ENCODE assay signal across 17 cellular contexts in the genomic region with DNA sequence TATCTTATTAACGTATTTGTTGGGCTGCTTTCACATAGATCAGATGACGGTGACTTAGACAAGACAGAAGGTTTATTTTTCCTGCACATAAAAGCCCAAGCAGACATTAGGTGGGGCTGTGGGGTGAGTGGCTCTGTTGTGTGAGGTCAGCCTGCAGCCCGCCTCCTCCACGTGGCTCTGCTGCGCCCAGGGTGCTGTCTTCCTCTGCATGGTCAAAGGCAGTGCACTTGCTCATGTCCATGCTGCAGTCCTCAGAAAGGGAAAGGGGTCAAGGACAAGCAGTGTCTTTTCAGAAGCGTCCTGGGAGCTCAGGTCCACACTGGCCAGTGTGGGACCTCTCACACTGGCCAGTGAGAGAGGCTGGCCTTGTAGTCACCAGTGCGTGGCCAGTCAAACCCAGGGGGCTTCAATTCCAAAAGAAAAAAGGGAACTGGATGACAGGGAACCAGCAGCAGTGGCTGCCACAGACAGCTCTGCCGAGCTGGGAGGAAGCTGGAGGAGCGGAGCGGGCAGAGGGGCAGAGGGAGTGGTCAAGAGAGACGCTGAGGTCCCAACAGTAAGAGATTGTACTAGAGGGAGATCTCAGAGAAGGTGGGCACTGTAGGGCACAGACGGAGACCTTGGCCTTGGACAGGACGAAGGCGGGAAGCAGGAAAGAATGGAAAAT. TPM values are rescaled to one million over a fixed set of nuclear protein-coding genes. Genes with fewer than 3 reads are reported as not detected.
DNase-seq lines count a peak whose midpoint lies in the region; TF ChIP-seq lines count a peak whose summit lies in the region.
"Had no signal": no experiment of that assay in that cellular context is flagged by ENCODE, and none has a peak within 500 bp of the region (broad histone marks: within the 10 kb centered on the region; RNA-seq: fewer than 3 reads in every experiment).

No MANE protein-coding gene starts in this region.

- H3K4me3 ChIP-seq in left ventricle myocardium inferior (no peak overlapping the region), ovary (no peak overlapping the region), brain microvascular endothelial cell (ENCODE audit: low read depth, low read length) (no peak overlapping the region)
- H3K4me3 ChIP-seq: colonic mucosa, esophagus muscularis mucosa, lung, thoracic aorta had no signal

- in situ Hi-C loops in SK-MEL-5 (cut with HindIII; ENCODE audit: low pct_unique_long_range_greater_than_20kb, low sequenced_read_pairs) (no loop called here), brain microvascular endothelial cell (cut with HindIII; ENCODE audit: low pct_ligation_motif_present, low sequenced_read_pairs) (no loop called here), G401 (cut with HindIII; ENCODE audit: low sequenced_read_pairs) (no loop called here)

- no peaks in the 10 kb centered on the region for H3K36me3 ChIP-seq in ES-I3 (ENCODE audit: insufficient read depth, low read length)
- no peaks in the 10 kb centered on the region for H3K36me3 ChIP-seq in left ventricle myocardium inferior
- no peaks in the 10 kb centered on the region for H3K36me3 ChIP-seq in ovary
- no peaks in the 10 kb centered on the region for H3K36me3 ChIP-seq in brain microvascular endothelial cell (replicated peaks)
- H3K36me3 ChIP-seq: colonic mucosa, esophagus muscularis mucosa, neutrophil, thoracic aorta had no signal

- peaks cover 33% of the 10 kb centered on the region for H3K27me3 ChIP-seq in left ventricle myocardium inferior (ENCODE audit: low read depth)
- no peaks in the 10 kb centered on the region for H3K27me3 ChIP-seq in ovary
- H3K27me3 ChIP-seq in brain microvascular endothelial cell (replicated peaks), result no peaks in the 10 kb centered on the region
- H3K27me3 ChIP-seq: colonic mucosa, esophagus muscularis mucosa had no signal

- no peak for TF ChIP-seq CTCF in left ventricle myocardium inferior (IDR thresholded peaks at IDR 0.05; ENCODE audit: borderline replicate concordance)
- no peak for TF ChIP-seq CTCF in ovary (IDR thresholded peaks at IDR 0.05)
- no peak for TF ChIP-seq CTCF in brain microvascular endothelial cell (IDR thresholded peaks at IDR 0.05; ENCODE audit: low read depth, low read length, missing control alignments)

- H3K27ac ChIP-seq in left ventricle myocardium inferior (replicated peaks) (no peak overlapping the region), ovary (no peak overlapping the region), brain microvascular endothelial cell (no peak overlapping the region)
- H3K27ac ChIP-seq: colonic mucosa, esophagus muscularis mucosa, neutrophil, thoracic aorta had no signal

- DNase-seq in SK-MEL-5 (ENCODE audit: low read depth, low spot score) (peak; percentile 51), left ventricle myocardium inferior (peak; percentile 21), pons (ENCODE audit: low spot score) (peak; percentile 25), AG08395 (ENCODE audit: low spot score) (no peak), ovary (no peak), brain microvascular endothelial cell (no peak), G401 (ENCODE audit: low spot score) (no peak)
- DNase-seq: activated CD4-positive, alpha-beta T cell treated with anti-CD3 and anti-CD28 coated beads, Interleukin-2, amount 10 ng/mL, durations not matched to agents 24 days and 14 days; activated T-cell treated with anti-CD3 and anti-CD28 coated beads, Interleukin-2, amount 50 U/mL, for 1 hour; colonic mucosa; DMS 273 treated with DMSO at 0.1 percent for 48 hours; T-helper 1 cell had no signal

- H3K9ac ChIP-seq in ES-I3 (ENCODE audit: low read depth, low read length), result peak overlapping the region; percentile 6; the same call in 1 of the 2 replicates

- WGBS in ovary, 3 donors, result 54 to 63% (median 60%) methylated on average over 14 of the region's 14 CpGs

- no peak for TF ChIP-seq EP300 in ovary (IDR thresholded peaks at IDR 0.05)

- TF ChIP-seq POLR2A in ovary (IDR thresholded peaks at IDR 0.05), result no peak

- H3K9me3 ChIP-seq in ES-I3 (ENCODE audit: control insufficient read depth, insufficient read depth, low read length), result no peaks in the 10 kb centered on the region
- H3K9me3 ChIP-seq in left ventricle myocardium inferior (replicated peaks), result no peaks in the 10 kb centered on the region
- no peaks in the 10 kb centered on the region for H3K9me3 ChIP-seq in ovary
- H3K9me3 ChIP-seq: colonic mucosa, esophagus muscularis mucosa, neutrophil, thoracic aorta had no signal

- H3K4me1 ChIP-seq in ES-I3 (ENCODE audit: insufficient read depth, low read length) (peaks cover 9% of the 10 kb centered on the region), left ventricle myocardium inferior (no peaks in the 10 kb centered on the region), ovary (ENCODE audit: insufficient read depth) (no peaks in the 10 kb centered on the region)
- H3K4me1 ChIP-seq: colonic mucosa, esophagus muscularis mucosa had no signal

- intact Hi-C loops in left ventricle myocardium inferior (cut with micrococcal nuclease) (no loop called here), ovary (cut with DNase I) (no loop called here)

RNA-seq across cellular contexts. Expression of a gene that starts 35.9 kb away (rescaled TPM):
- not detected in 2 replicates for total RNA-seq in SK-MEL-5 (2014; rRNA removed; shearing (Covaris generic))
- polyA plus RNA-seq in SK-MEL-5 (2015; cell fraction: cytosol; rRNA removed), result not detected in 2 replicates
- not detected in 2 replicates for polyA plus RNA-seq in SK-MEL-5 (2015; cell fraction: nucleus; rRNA removed)
- 1.8 TPM for total RNA-seq in left ventricle myocardium inferior
- 1 to 10 TPM; 2.7 to 7.2 (median 4.5) TPM for total RNA-seq in ovary
- 1 to 10 TPM in 1 of 2 donors, under 1 TPM in 1; 0.70 to 4.7 TPM for polyA plus RNA-seq in ovary
- 3.6 and 9.5 TPM in 2 replicates for total RNA-seq in G401 (2014; rRNA removed; shearing (Covaris generic))

Comparison
In these comparisons a context has a peak if more than half of its experiments do, and no peak if none do; other contexts are left out.
1. DNase-seq: peak in SK-MEL-5 (single experiment), left ventricle myocardium inferior (single experiment) and pons (single experiment); none in AG08395 (single experiment), ovary (0 of 5), brain microvascular endothelial cell (single experiment) and G401 (single experiment).